9 cellular contexts compared by ENCODE assay signal in the genomic region with DNA sequence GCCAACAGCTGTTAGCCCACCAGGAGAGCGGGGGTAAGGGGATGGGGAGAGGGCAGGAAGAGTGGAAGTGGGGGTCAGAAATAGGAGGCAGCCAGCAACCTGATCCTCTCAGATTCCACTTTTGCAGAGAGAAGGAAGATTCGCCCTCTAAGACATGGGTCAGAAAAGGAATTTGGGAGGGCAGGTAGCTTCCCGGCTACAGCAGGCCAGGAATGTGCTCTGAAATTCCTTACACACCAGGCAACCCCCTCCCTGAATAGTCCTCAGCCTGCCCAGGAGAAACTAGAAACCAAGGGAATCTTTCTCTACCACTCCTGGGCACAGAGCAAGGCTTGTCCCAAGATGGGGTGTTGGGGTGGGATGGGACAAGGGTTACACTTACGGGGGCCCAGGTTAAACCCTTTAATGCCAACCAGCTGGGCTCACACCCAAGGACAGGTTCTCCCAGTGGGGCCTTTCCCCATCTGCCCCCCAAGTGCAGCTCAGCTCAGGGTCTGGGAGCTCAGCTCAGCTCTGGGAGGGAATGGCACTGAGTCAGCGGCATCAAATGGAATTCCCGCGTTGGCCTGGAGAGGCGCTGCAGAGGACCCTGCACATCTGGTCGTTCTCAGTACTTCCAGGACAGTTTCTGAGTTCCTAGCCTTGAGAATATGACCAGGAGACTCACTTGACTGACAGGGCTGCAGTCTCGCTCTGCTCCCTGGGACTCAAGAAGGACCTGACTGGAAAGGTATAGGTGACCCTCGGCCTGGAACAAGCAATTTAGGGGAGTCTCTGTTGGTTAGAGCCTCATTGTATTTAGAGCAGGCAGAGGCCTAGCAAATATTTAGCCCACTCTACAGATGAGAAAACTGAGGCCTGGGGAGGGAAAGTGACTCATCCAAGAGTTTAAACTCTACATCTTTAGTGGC. TPM values are rescaled to one million over a fixed set of nuclear protein-coding genes. Genes with fewer than 3 reads are reported as not detected.
DNase-seq lines count a peak whose midpoint lies in the region; ATAC-seq and TF ChIP-seq lines count a peak whose summit lies in the region.
"Had no signal": no experiment of that assay in that cellular context is flagged by ENCODE, and none has a peak within 500 bp of the region (broad histone marks: within the 10 kb centered on the region; RNA-seq: fewer than 3 reads in every experiment).

No MANE protein-coding gene starts in this region.

- no peaks in the 10 kb centered on the region for H3K9me3 Mint-ChIP-seq in Calu3 (ENCODE audit: low read depth, unreplicated experiment)

- no peaks in the 10 kb centered on the region for H3K27me3 ChIP-seq in prostate gland (replicated peaks; ENCODE audit: insufficient read depth)

- H3K36me3 ChIP-seq in prostate gland = no peaks in the 10 kb centered on the region

- no peaks in the 10 kb centered on the region for H3K4me1 ChIP-seq in prostate gland (replicated peaks)

- peaks cover 9% of the 10 kb centered on the region for H3K4me1 Mint-ChIP-seq in Calu3 (ENCODE audit: low read depth, unreplicated experiment)

- TF ChIP-seq CTCF in Calu3 (IDR thresholded peaks at IDR 0.05; ENCODE audit: unreplicated experiment) (peak; percentile 65), prostate gland (IDR thresholded peaks at IDR 0.05) (no peak)

- H3K27ac ChIP-seq in prostate gland = no peak overlapping the region

- WGBS in prostate gland = 56% methylated on average over 11 of the region's 11 CpGs

- peak; percentile 64 for DNase-seq in Calu3
- peak; percentile 50 for DNase-seq in HCEC 1CT
- DNase-seq in RPMI8226 = peak; percentile 70
- DNase-seq in germinal center (ENCODE audit: low spot score) = peak; percentile 67
- peak; percentile 21 for DNase-seq in smooth muscle cell of the brain vasculature (ENCODE audit: low read depth, low spot score)
- no peak for DNase-seq in SIG-M5 treated with dmso at 0.1 percent for 504 hours (lab: John Stamatoyannopoulos, UW; ENCODE audit: unreplicated experiment)
- no peak for DNase-seq in prostate gland (ENCODE audit: low spot score)

- intact Hi-C loops in Calu3 (cut with micrococcal nuclease; ENCODE audit: unreplicated experiment) (no loop called here), prostate gland (cut with DNase I) (no loop called here)

- no TSS peak for BruUV-seq in Calu3 (replicated peaks; lab: Mats Ljungman, UMichigan)

- no peak for ATAC-seq in HG02642 (IDR thresholded peaks at IDR 0.05; ENCODE audit: poor library complexity, unreplicated experiment)

- CTCF ChIA-PET in Calu3 (lab: Charles Lee) = interaction anchor here (1.2 to 2.1 kb wide), 2 partner anchors 9 to 29 kb away, joined by 4 to 5 read pairs; no protein-coding TSS in a partner anchor

- no peak overlapping the region for H3K4me3 ChIP-seq in prostate gland

- TF ChIP-seq POLR2A in prostate gland (IDR thresholded peaks at IDR 0.05) = no peak

- peaks cover 78% of the 10 kb centered on the region for H3K27me3 Mint-ChIP-seq in Calu3 (ENCODE audit: unreplicated experiment)

- no peak overlapping the region for H3K27ac Mint-ChIP-seq in Calu3 (ENCODE audit: unreplicated experiment)

- H3K4me3 Mint-ChIP-seq in Calu3 (ENCODE audit: low read depth, unreplicated experiment) = no peak overlapping the region

- H3K36me3 Mint-ChIP-seq in Calu3 (ENCODE audit: insufficient read depth, unreplicated experiment) = peaks cover 33% of the 10 kb centered on the region

- no peaks in the 10 kb centered on the region for H3K9me3 ChIP-seq in prostate gland

RNA-seq across cellular contexts. Expression of a gene that starts 0.8 kb away (rescaled TPM):
- total RNA-seq in Calu3 (2022) (1.4 and 2.2 TPM in 2 replicates), prostate gland (1 to 10 TPM; 2.2 to 3.5 TPM)
- total RNA-seq: pulmonary artery endothelial cell had no signal

RNA-seq across cellular contexts. Expression of a gene that starts 22.4 kb away (rescaled TPM):
- total RNA-seq in Calu3 (2022) = 209 and 244 TPM in 2 replicates
- total RNA-seq in prostate gland = 10 to 100 TPM; 12.8 to 26.8 TPM
- total RNA-seq: pulmonary artery endothelial cell had no signal

RNA-seq across cellular contexts. Expression of a gene that starts 44.8 kb away (rescaled TPM):
- total RNA-seq in Calu3 (2022) = not detected in 2 replicates
- total RNA-seq in prostate gland = 10 to 100 TPM in 1 of 2 donors, not detected in 1; 16.9 TPM
- total RNA-seq: pulmonary artery endothelial cell had no signal

Comparison
In these comparisons a context has a peak if more than half of its experiments do, and no peak if none do; other contexts are left out.
1. DNase-seq: peak in Calu3 (single experiment), HCEC 1CT (single experiment), RPMI8226 (single experiment), germinal center (single experiment) and smooth muscle cell of the brain vasculature (single experiment); none in SIG-M5 treated with dmso at 0.1 percent for 504 hours (single experiment) and prostate gland (single experiment).